30 cellular contexts compared by ENCODE assay signal in genomic region chr7:16318463-16318862, GRCh38.
"Had no signal": no experiment of that assay in that cellular context is flagged by ENCODE, and none has a peak within 500 bp of the region (broad histone marks: within the 10 kb centered on the region; RNA-seq: fewer than 3 reads in every experiment).

No MANE protein-coding gene starts in this region.

- H3K9me3 ChIP-seq: body of pancreas, esophagus muscularis mucosa, heart left ventricle, ovary, uterus had no signal

- H3K36me3 ChIP-seq: cardiac muscle cell, esophagus muscularis mucosa, heart left ventricle, ovary, uterus had no signal

- H3K4me1 ChIP-seq: body of pancreas, esophagus muscularis mucosa, foreskin keratinocyte, uterus had no signal

- H3K27me3 ChIP-seq: body of pancreas, cardiac muscle cell, esophagus muscularis mucosa, heart left ventricle, ovary, uterus had no signal

- H3K4me3 Mint-ChIP-seq: activated CD4-positive, alpha-beta memory T cell treated with anti-CD3 and anti-CD28 coated beads for 36 hours; activated naive CD4-positive, alpha-beta T cell treated with anti-CD3 and anti-CD28 coated beads, Interleukin-2, amount 50 U/mL, for 24 hours; activated naive CD8-positive, alpha-beta T cell treated with anti-CD3 and anti-CD28 coated beads, Interleukin-2, amount 50 U/mL, for 24 hours; immature natural killer cell; naive B cell; stimulated activated effector memory CD8-positive, alpha-beta T cell treated with anti-CD3 and anti-CD28 coated beads, Interleukin-12 subunit alpha, Interleukin-12 subunit beta, amount 100 ng/mL, for 72 hours; stimulated activated naive CD8-positive, alpha-beta T cell treated with anti-CD3 and anti-CD28 coated beads, Interleukin-15, Interleukin-2, amounts not matched to agents 100 ng/mL and 50 ng/mL, for 24 hours; type B pancreatic cell had no signal

- H3K36me3 Mint-ChIP-seq: activated CD4-positive, alpha-beta memory T cell treated with anti-CD3 and anti-CD28 coated beads for 36 hours; activated naive CD4-positive, alpha-beta T cell treated with anti-CD3 and anti-CD28 coated beads, Interleukin-2, amount 50 U/mL, for 24 hours; stimulated activated effector memory CD8-positive, alpha-beta T cell treated with anti-CD3 and anti-CD28 coated beads, Interleukin-12 subunit alpha, Interleukin-12 subunit beta, amount 100 ng/mL, for 72 hours; type B pancreatic cell had no signal

- ATAC-seq: activated CD4-positive, CD25-positive, alpha-beta regulatory T cell treated with anti-CD3 and anti-CD28 coated beads, Interleukin-2, amount 50 U/mL, for 24 hours; activated naive CD8-positive, alpha-beta T cell treated with anti-CD3 and anti-CD28 coated beads, Interleukin-2, amount 50 U/mL, for 24 hours; body of pancreas; heart left ventricle; left colon; sciatic nerve; stimulated activated effector memory CD8-positive, alpha-beta T cell treated with anti-CD3 and anti-CD28 coated beads, Interleukin-12 subunit alpha, Interleukin-12 subunit beta, amount 100 ng/mL, for 72 hours had no signal

- H3K27ac ChIP-seq: body of pancreas, cardiac muscle cell, esophagus muscularis mucosa, foreskin keratinocyte, heart left ventricle, ovary, skin epidermis, uterus, VCaP had no signal

- H3K27ac Mint-ChIP-seq: activated CD4-positive, alpha-beta memory T cell treated with anti-CD3 and anti-CD28 coated beads for 36 hours; activated naive CD4-positive, alpha-beta T cell treated with anti-CD3 and anti-CD28 coated beads, Interleukin-2, amount 50 U/mL, for 24 hours; activated naive CD8-positive, alpha-beta T cell treated with anti-CD3 and anti-CD28 coated beads, Interleukin-2, amount 50 U/mL, for 24 hours; activated T-helper 2 cell treated with anti-CD3 and anti-CD28 coated beads, Interferon-gamma antibody, Interleukin-2, Interleukin-4, amounts not matched to agents 10 μg/mL and 5 μg/mL and 100 μg/mL, durations not matched to agents 14 hours and 24 hours and 36 hours; immature natural killer cell; progenitor cell of endocrine pancreas; stimulated activated effector memory CD8-positive, alpha-beta T cell treated with anti-CD3 and anti-CD28 coated beads, Interleukin-12 subunit alpha, Interleukin-12 subunit beta, amount 100 ng/mL, for 72 hours; stimulated activated naive CD8-positive, alpha-beta T cell treated with anti-CD3 and anti-CD28 coated beads, Interleukin-15, Interleukin-2, amounts not matched to agents 100 ng/mL and 50 ng/mL, for 24 hours; type B pancreatic cell had no signal

- DNase-seq: activated CD4-positive, alpha-beta memory T cell treated with anti-CD3 and anti-CD28 coated beads for 36 hours; activated CD4-positive, alpha-beta T cell treated with anti-CD3 and anti-CD28 coated beads for 48 hours; activated naive CD8-positive, alpha-beta T cell treated with anti-CD3 and anti-CD28 coated beads, Interleukin-2, amount 50 U/mL, for 24 hours; activated T-cell treated with anti-CD3 and anti-CD28 coated beads, Interleukin-2, amount 50 U/mL, for 48 hours; anterior cingulate cortex; body of pancreas; cerebellar nuclear complex; cortex of kidney; heart left ventricle; hypothalamus; immature natural killer cell; kidney; left colon; naive B cell; ovary; stimulated activated CD4-positive, alpha-beta T cell treated with anti-CD3 and anti-CD28 coated beads, Interleukin-4, amount 100 ng/mL, for 24 hours; uterus had no signal

- H3K4me3 ChIP-seq: body of pancreas, cardiac muscle cell, esophagus muscularis mucosa, heart left ventricle, ovary, skin epidermis, uterus had no signal

- H3K9me3 Mint-ChIP-seq: activated CD4-positive, alpha-beta memory T cell treated with anti-CD3 and anti-CD28 coated beads for 36 hours; activated naive CD4-positive, alpha-beta T cell treated with anti-CD3 and anti-CD28 coated beads, Interleukin-2, amount 50 U/mL, for 24 hours; activated naive CD8-positive, alpha-beta T cell treated with anti-CD3 and anti-CD28 coated beads, Interleukin-2, amount 50 U/mL, for 24 hours; activated T-helper 2 cell treated with anti-CD3 and anti-CD28 coated beads, Interferon-gamma antibody, Interleukin-2, Interleukin-4, amounts not matched to agents 10 μg/mL and 5 μg/mL and 100 μg/mL, durations not matched to agents 14 hours and 24 hours and 36 hours; immature natural killer cell; stimulated activated effector memory CD8-positive, alpha-beta T cell treated with anti-CD3 and anti-CD28 coated beads, Interleukin-12 subunit alpha, Interleukin-12 subunit beta, amount 100 ng/mL, for 72 hours; stimulated activated naive CD8-positive, alpha-beta T cell treated with anti-CD3 and anti-CD28 coated beads, Interleukin-15, Interleukin-2, amounts not matched to agents 100 ng/mL and 50 ng/mL, for 24 hours; type B pancreatic cell had no signal

- H3K27me3 Mint-ChIP-seq: activated CD4-positive, alpha-beta memory T cell treated with anti-CD3 and anti-CD28 coated beads for 36 hours; activated naive CD4-positive, alpha-beta T cell treated with anti-CD3 and anti-CD28 coated beads, Interleukin-2, amount 50 U/mL, for 24 hours; activated naive CD8-positive, alpha-beta T cell treated with anti-CD3 and anti-CD28 coated beads, Interleukin-2, amount 50 U/mL, for 24 hours; naive B cell; progenitor cell of endocrine pancreas; stimulated activated naive CD8-positive, alpha-beta T cell treated with anti-CD3 and anti-CD28 coated beads, Interleukin-15, Interleukin-2, amounts not matched to agents 100 ng/mL and 50 ng/mL, for 24 hours; type B pancreatic cell had no signal

- H3K4me1 Mint-ChIP-seq: activated naive CD4-positive, alpha-beta T cell treated with anti-CD3 and anti-CD28 coated beads, Interleukin-2, amount 50 U/mL, for 24 hours; activated naive CD8-positive, alpha-beta T cell treated with anti-CD3 and anti-CD28 coated beads, Interleukin-2, amount 50 U/mL, for 24 hours; immature natural killer cell; naive B cell; stimulated activated effector memory CD8-positive, alpha-beta T cell treated with anti-CD3 and anti-CD28 coated beads, Interleukin-12 subunit alpha, Interleukin-12 subunit beta, amount 100 ng/mL, for 72 hours had no signal
